In the genomic region with DNA sequence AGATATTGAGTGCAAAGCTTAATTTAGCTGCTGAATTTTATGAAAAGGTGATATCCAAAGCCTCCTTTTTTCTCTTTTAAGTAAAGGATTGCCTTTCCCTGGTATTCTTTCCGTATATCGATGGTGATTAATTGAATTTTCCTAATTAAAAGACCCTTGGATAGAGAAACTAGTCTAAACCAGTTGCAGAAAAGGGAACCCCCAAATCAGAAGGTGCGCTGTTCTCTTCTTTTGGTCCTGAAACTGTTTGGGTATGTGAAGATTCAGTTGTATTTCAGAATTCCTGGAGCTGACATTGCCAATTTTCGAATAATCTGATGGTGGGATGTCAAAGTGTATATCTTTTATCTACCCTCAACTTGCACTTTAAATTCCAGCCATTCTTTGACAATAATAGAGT, we compare ENCODE assay signal across 9 cellular contexts. TPM values are rescaled to one million over a fixed set of nuclear protein-coding genes. Genes with fewer than 3 reads are reported as not detected.
A peak's percentile ranks its signal among the peaks of the same experiment; 100 is the strongest.
DNase-seq lines count a peak whose midpoint lies in the region; ATAC-seq and TF ChIP-seq lines count a peak whose summit lies in the region.
"Had no signal": no experiment of that assay in that cellular context is flagged by ENCODE, and none has a peak within 500 bp of the region (broad histone marks: within the 10 kb centered on the region; RNA-seq: fewer than 3 reads in every experiment).

No MANE protein-coding gene starts in this region.

- peaks cover 19 to 33% (median 29%) of the 10 kb centered on the region in 3 donors for H3K4me1 Mint-ChIP-seq in naive B cell

- TF ChIP-seq CTCF in BE2C (IDR thresholded peaks at IDR 0.05; ENCODE audit: low read depth, low read length), result no peak

- H3K4me1 ChIP-seq in BE2C, result no peaks in the 10 kb centered on the region
- H3K4me1 ChIP-seq in HUES48 (ENCODE audit: control insufficient read depth, insufficient read depth, low read length), result peaks cover 4% of the 10 kb centered on the region; the same call in 1 of the 2 replicates

- H3K4me3 Mint-ChIP-seq in naive B cell, result peak overlapping the region in 7 of 8 donors; percentile 80 to 96 (median 93)

- no peak overlapping the region for H3K27ac Mint-ChIP-seq in naive B cell

- ATAC-seq in naive B cell (ENCODE audit: low read depth in 2 of 2), result no peak
- ATAC-seq in GM19324 (IDR thresholded peaks at IDR 0.05; ENCODE audit: low FRiP score, unreplicated experiment), result no peak
- no peak for ATAC-seq in esophagus mucosa
- ATAC-seq in GM18520 (IDR thresholded peaks at IDR 0.05; ENCODE audit: unreplicated experiment), result no peak

- peak overlapping the region; percentile 98 for H3K4me3 ChIP-seq in BE2C (ENCODE audit: low read depth, low read length)
- peak overlapping the region; percentile 86 for H3K4me3 ChIP-seq in HUES48 (ENCODE audit: low read depth, low read length)

- H3K36me3 Mint-ChIP-seq in naive B cell, result no peaks in the 10 kb centered on the region

- DNase-seq in BE2C (no peak), cerebellar cortex (ENCODE audit: low spot score) (peak; percentile 14), naive B cell (no peak), GF-D8 (lab: John Stamatoyannopoulos, UW) (no peak)

- no peaks in the 10 kb centered on the region for H3K36me3 ChIP-seq in BE2C
- H3K36me3 ChIP-seq in HUES48 (ENCODE audit: control insufficient read depth, insufficient read depth, low read length), result no peaks in the 10 kb centered on the region

- H3K9me3 Mint-ChIP-seq in naive B cell, result no peaks in the 10 kb centered on the region

- H3K27ac ChIP-seq in HUES48 (ENCODE audit: low read depth, low read length), result no peak overlapping the region

- peaks cover 0 to 15% (median 6%) of the 10 kb centered on the region in 3 donors for H3K27me3 Mint-ChIP-seq in naive B cell

- no peak overlapping the region for H3K9ac ChIP-seq in HUES48 (ENCODE audit: low read depth, low read length)

- H3K27me3 ChIP-seq in BE2C, result no peaks in the 10 kb centered on the region
- peaks cover 21% of the 10 kb centered on the region for H3K27me3 ChIP-seq in HUES48 (ENCODE audit: control insufficient read depth, insufficient read depth, low read length)

- H3K9me3 ChIP-seq in BE2C, result no peaks in the 10 kb centered on the region
- H3K9me3 ChIP-seq in HUES48 (ENCODE audit: control insufficient read depth, insufficient read depth, low read length), result no peaks in the 10 kb centered on the region

RNA-seq across cellular contexts. Expression of a gene that starts 1.9 kb away (rescaled TPM):
- 35.0 TPM for polyA plus RNA-seq in BE2C (2012; ENCODE audit: insufficient read depth, insufficient read length, low read depth)
- polyA plus RNA-seq in naive B cell (ENCODE audit: low read depth in 6 of 6), result 1 to 10 TPM in 5 of 6 donors, under 1 TPM in 1; 0.10 to 9.7 (median 4.1) TPM
- total RNA-seq in esophagus mucosa, result 18.4 TPM

RNA-seq across cellular contexts. Expression of a gene that starts 23.7 kb away (rescaled TPM):
- not detected for polyA plus RNA-seq in BE2C (2012; ENCODE audit: insufficient read depth, insufficient read length, low read depth)
- not detected for polyA plus RNA-seq in naive B cell (ENCODE audit: low read depth in 6 of 6)
- total RNA-seq in esophagus mucosa, result not detected
- total RNA-seq: pulmonary artery endothelial cell had no signal
